Comparison of ENCODE assay signal across 8 cellular contexts in the genomic region with DNA sequence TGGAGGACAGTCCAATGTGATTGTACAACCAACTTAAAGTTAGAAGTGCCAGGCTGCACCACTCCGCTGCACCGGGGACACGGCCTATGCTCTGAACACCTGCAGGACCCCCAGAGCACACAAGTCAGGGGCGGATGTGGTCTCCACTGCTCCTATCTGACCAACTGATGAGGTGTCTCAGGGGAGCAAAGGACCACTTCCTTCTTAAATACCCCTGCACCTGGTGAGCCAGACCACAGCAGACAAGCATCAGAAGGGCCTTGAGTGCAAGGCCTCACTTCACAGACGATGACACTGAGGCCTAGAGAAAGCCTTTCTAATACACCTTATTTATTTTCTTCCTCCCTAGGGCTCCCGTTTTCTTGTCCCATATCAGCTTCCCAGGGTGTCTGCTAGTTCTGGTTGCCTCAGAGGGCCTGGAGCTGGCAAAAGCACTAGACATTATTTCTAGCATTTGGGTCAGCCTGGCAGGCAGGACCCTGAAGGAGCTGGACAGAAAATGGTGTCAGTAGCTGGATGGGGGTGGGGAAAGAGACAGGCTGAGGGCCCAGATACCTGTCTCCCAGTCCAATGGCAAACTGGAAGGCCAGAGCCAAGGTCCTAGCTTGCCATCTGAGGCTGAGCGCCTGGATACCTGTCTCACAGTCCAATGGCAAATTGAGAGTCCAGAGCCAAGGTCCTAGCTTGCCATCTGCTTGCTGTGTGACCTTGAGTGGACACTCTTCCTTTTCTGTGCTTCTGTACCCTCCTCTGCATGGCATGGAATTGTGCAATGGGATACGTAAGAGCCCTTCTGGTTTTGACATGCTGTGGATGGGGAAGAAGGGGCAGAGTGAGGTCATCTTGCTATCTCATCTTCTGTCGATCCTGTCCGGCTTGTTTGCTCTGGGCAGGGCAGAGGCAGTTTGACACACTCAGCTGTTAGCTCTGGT. TPM values are rescaled to one million over a fixed set of nuclear protein-coding genes. Genes with fewer than 3 reads are reported as not detected.
DNase-seq lines count a peak whose midpoint lies in the region; ATAC-seq and TF ChIP-seq lines count a peak whose summit lies in the region.

No MANE protein-coding gene starts in this region.

- no peaks in the 10 kb centered on the region for H3K36me3 ChIP-seq in CD8-positive, alpha-beta T cell (ENCODE audit: insufficient read depth, low read length)

- no peak for TF ChIP-seq CTCF in CD8-positive, alpha-beta T cell (IDR thresholded peaks at IDR 0.05)

- peak overlapping the region; percentile 6 for H3K4me3 ChIP-seq in CD8-positive, alpha-beta T cell (ENCODE audit: low read depth, low read length)

- H3K9me3 Mint-ChIP-seq in CD8-positive, alpha-beta T cell, result no peaks in the 10 kb centered on the region
- no peaks in the 10 kb centered on the region for H3K9me3 Mint-ChIP-seq in memory B cell

- H3K27ac Mint-ChIP-seq in CD8-positive, alpha-beta T cell, result peak overlapping the region; percentile 96
- H3K27ac Mint-ChIP-seq in memory B cell, result peak overlapping the region; percentile 95

- H3K4me1 ChIP-seq in CD8-positive, alpha-beta T cell (ENCODE audit: insufficient read depth, low read length), result peaks cover 91% of the 10 kb centered on the region

- peaks cover 87% of the 10 kb centered on the region for H3K4me1 Mint-ChIP-seq in CD8-positive, alpha-beta T cell (ENCODE audit: low read depth)
- H3K4me1 Mint-ChIP-seq in memory B cell, result peaks cover 70% of the 10 kb centered on the region

- ATAC-seq in CD8-positive, alpha-beta T cell, result peak; percentile 10
- peak; percentile 44 for ATAC-seq in GM19372 (IDR thresholded peaks at IDR 0.05; ENCODE audit: low read depth, unreplicated experiment)
- ATAC-seq in HG03439 (IDR thresholded peaks at IDR 0.05; ENCODE audit: unreplicated experiment), result peak; percentile 45
- ATAC-seq in memory B cell (ENCODE audit: low read depth), result peak; percentile 69

- intact Hi-C loops in CD8-positive, alpha-beta T cell (cut with DNase I, micrococcal nuclease), result loop anchor here (1.0 to 10.0 kb wide), 10 partner anchors 8 to 513 kb away; a partner anchor contains a TSS

- POLR2A ChIA-PET in CD8-positive, alpha-beta T cell (lab: Charles Lee), result interaction anchor here (0.6 to 6.0 kb wide), 11 partner anchors 9 to 514 kb away, joined by 3 to 94 read pairs (median 5); a partner anchor contains a TSS

- H3K36me3 Mint-ChIP-seq in CD8-positive, alpha-beta T cell, result peaks cover 46% of the 10 kb centered on the region
- H3K36me3 Mint-ChIP-seq in memory B cell, result peaks cover 19% of the 10 kb centered on the region

- peak overlapping the region; percentile 83 for H3K4me3 Mint-ChIP-seq in CD8-positive, alpha-beta T cell
- peak overlapping the region; percentile 78 for H3K4me3 Mint-ChIP-seq in memory B cell

- peak in 5 of 7 experiments; percentile 34 to 69 (median 62) for DNase-seq in CD8-positive, alpha-beta T cell
- DNase-seq in activated T-cell treated with anti-CD3 and anti-CD28 coated beads, Interleukin-2, amount 50 U/mL, for 48 hours, result peak; percentile 54 to 59
- DNase-seq in memory B cell (ENCODE audit: low spot score in 2 of 2) (peak; percentile 65 to 80), AG08395 (ENCODE audit: low spot score) (no peak), midbrain (lab: John Stamatoyannopoulos, UW) (no peak), NCI-H82 (lab: John Stamatoyannopoulos, UW) (no peak)

- H3K27me3 Mint-ChIP-seq in CD8-positive, alpha-beta T cell (ENCODE audit: low read depth), result no peaks in the 10 kb centered on the region
- no peaks in the 10 kb centered on the region for H3K27me3 Mint-ChIP-seq in memory B cell

- no peaks in the 10 kb centered on the region for H3K27me3 ChIP-seq in CD8-positive, alpha-beta T cell (ENCODE audit: insufficient read depth, low read length)

- CTCF ChIA-PET in CD8-positive, alpha-beta T cell (lab: Charles Lee), result interaction anchor here (1.0 to 5.6 kb wide), 13 partner anchors 9 to 163 kb away, joined by 3 to 52 read pairs (median 4); a partner anchor contains a TSS

- H3K9me3 ChIP-seq in CD8-positive, alpha-beta T cell (ENCODE audit: low read length), result no peaks in the 10 kb centered on the region

- H3K27ac ChIP-seq in CD8-positive, alpha-beta T cell (ENCODE audit: low read depth, low read length), result peak overlapping the region; percentile 70

RNA-seq across cellular contexts. Expression of a gene that starts 9.0 kb away (rescaled TPM):
- total RNA-seq in CD8-positive, alpha-beta T cell, result 10 to 100 TPM; 96.3 to 98.5 TPM

RNA-seq across cellular contexts. Expression of a gene that starts 38.1 kb away (rescaled TPM):
- total RNA-seq in CD8-positive, alpha-beta T cell, result 1 to 10 TPM; 3.4 to 5.0 TPM

RNA-seq across cellular contexts. Expression of a gene that starts 57.3 kb away (rescaled TPM):
- 10 to 100 TPM; 83.5 to 89.4 TPM for total RNA-seq in CD8-positive, alpha-beta T cell

Comparison
In these comparisons a context has a peak if more than half of its experiments do, and no peak if none do; other contexts are left out.
1. ATAC-seq: peak in every context shown above with its lines; median percentile 69 in memory B cell; 45 in HG03439; 44 in GM19372; 10 in CD8-positive, alpha-beta T cell.
2. DNase-seq: peak in CD8-positive, alpha-beta T cell (5 of 7), activated T-cell treated with anti-CD3 and anti-CD28 coated beads, Interleukin-2, amount 50 U/mL, for 48 hours (2 of 2) and memory B cell (2 of 2); none in AG08395 (single experiment), midbrain (single experiment) and NCI-H82 (single experiment).